8 cellular contexts compared by ENCODE assay signal in genomic region chr16:75697571-75697970, GRCh38. TPM values are rescaled to one million over a fixed set of nuclear protein-coding genes. Genes with fewer than 3 reads are reported as not detected.
"Had no signal": no experiment of that assay in that cellular context is flagged by ENCODE, and none has a peak within 500 bp of the region (broad histone marks: within the 10 kb centered on the region; RNA-seq: fewer than 3 reads in every experiment).

No MANE protein-coding gene starts in this region.

- H3K27ac ChIP-seq: HL-60 had no signal

- H3K9me3 Mint-ChIP-seq: H9, IgD-negative memory B cell had no signal

- H3K27ac Mint-ChIP-seq: GM23338, H9, IgD-negative memory B cell had no signal

- H3K4me3 Mint-ChIP-seq: GM23338, H9, IgD-negative memory B cell had no signal

- H3K4me2 ChIP-seq: GM23338 had no signal

- H2AFZ ChIP-seq: GM23338 had no signal

- DNase-seq: H9, HCEC 1CT had no signal

- H3K27me3 Mint-ChIP-seq: IgD-negative memory B cell had no signal

- H3K4me3 ChIP-seq: GM23338 had no signal

- H3K4me1 Mint-ChIP-seq: GM23338, IgD-negative memory B cell had no signal

RNA-seq across cellular contexts. Expression of gene DUXB, which starts 3.7 kb away (rescaled TPM):
- total RNA-seq: GM23338, H1, H9, HepG2, HT1080 had no signal
- polyA plus RNA-seq: GM23338, H1, HepG2, IgD-negative memory B cell had no signal

RNA-seq across cellular contexts. Expression of gene CPHXL2, which starts 20.8 kb away (rescaled TPM):
- total RNA-seq: GM23338, H1, H9, HepG2, HT1080 had no signal
- polyA plus RNA-seq: GM23338, H1, HepG2 had no signal

RNA-seq across cellular contexts. Expression of gene CPHXL, which starts 28.7 kb away (rescaled TPM):
- total RNA-seq: GM23338, H1, H9, HepG2, HT1080 had no signal
- polyA plus RNA-seq: GM23338, H1, HepG2, IgD-negative memory B cell had no signal
